In the genomic region with DNA sequence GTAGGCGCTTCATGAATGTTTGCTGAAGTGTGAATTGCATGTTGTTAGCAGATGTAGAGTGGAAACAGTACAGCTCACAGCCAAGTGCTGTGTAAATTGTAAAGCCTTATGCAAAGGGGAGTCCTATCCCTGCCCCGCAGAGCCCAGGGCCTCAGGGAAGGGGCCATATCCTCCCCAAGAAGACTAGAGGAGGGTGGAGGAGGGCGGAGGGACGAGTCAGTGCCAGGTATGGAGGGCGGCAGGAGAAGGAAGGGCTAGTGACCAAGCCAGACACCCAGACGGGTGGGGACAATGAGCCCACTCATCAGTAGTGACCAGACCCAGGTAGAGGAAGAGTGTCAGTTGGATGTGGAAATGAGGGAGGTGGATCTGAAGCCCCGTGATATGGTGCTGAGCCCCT, we compare ENCODE assay signal across 13 cellular contexts. TPM values are rescaled to one million over a fixed set of nuclear protein-coding genes. Genes with fewer than 3 reads are reported as not detected.
DNase-seq lines count a peak whose midpoint lies in the region; ATAC-seq and TF ChIP-seq lines count a peak whose summit lies in the region.
"Had no signal": no experiment of that assay in that cellular context is flagged by ENCODE, and none has a peak within 500 bp of the region (broad histone marks: within the 10 kb centered on the region; RNA-seq: fewer than 3 reads in every experiment).

No MANE protein-coding gene starts in this region.

- H3K9me3 Mint-ChIP-seq in activated naive CD4-positive, alpha-beta T cell treated with anti-CD3 and anti-CD28 coated beads for 36 hours = no peaks in the 10 kb centered on the region
- H3K9me3 Mint-ChIP-seq: activated CD4-positive, alpha-beta memory T cell treated with anti-CD3 and anti-CD28 coated beads for 36 hours; nephron progenitor cell had no signal

- DNase-seq in activated naive CD4-positive, alpha-beta T cell treated with anti-CD3 and anti-CD28 coated beads for 36 hours = no peak
- DNase-seq in activated naive CD4-positive, alpha-beta T cell treated with anti-CD3 and anti-CD28 coated beads, Interleukin-2, amount 50 U/mL, for 16 hours = no peak
- DNase-seq in breast epithelium (ENCODE audit: low spot score in 2 of 2) (no peak), upper lobe of right lung (no peak), hepatic stellate cell (ENCODE audit: low spot score) (no peak), NCI-H2227 treated with DMSO at 0.1 percent for 48 hours (lab: John Stamatoyannopoulos, UW) (no peak)
- DNase-seq in stimulated activated CD8-positive, alpha-beta memory T cell treated with anti-CD3 and anti-CD28 coated beads, Interleukin-4, amount 100 ng/mL, for 48 hours = no peak
- DNase-seq: ACHN; activated CD4-positive, alpha-beta memory T cell treated with anti-CD3 and anti-CD28 coated beads for 36 hours; activated effector memory CD4-positive, alpha-beta T cell treated with anti-CD3 and anti-CD28 coated beads, Interleukin-2, amount 50 U/mL, for 16 hours; head of caudate nucleus; nephron progenitor cell had no signal

- H3K36me3 ChIP-seq in breast epithelium (no peaks in the 10 kb centered on the region), muscle layer of duodenum (ENCODE audit: control insufficient read depth in 1 of 2, insufficient read depth in 2 of 2, low read length in 2 of 2) (peaks cover 0 to 5% of the 10 kb centered on the region in 2 donors), upper lobe of right lung (no peaks in the 10 kb centered on the region)

- CTCF ChIA-PET in activated naive CD4-positive, alpha-beta T cell treated with anti-CD3 and anti-CD28 coated beads for 36 hours (lab: Charles Lee) = interaction anchor here (0.7 kb wide), 1 partner anchor 240 kb away, joined by 3 read pairs; no protein-coding TSS in a partner anchor

- peaks cover 0 to 5% of the 10 kb centered on the region in 2 donors for H3K4me1 ChIP-seq in breast epithelium
- peaks cover 9 to 18% of the 10 kb centered on the region in 2 donors for H3K4me1 ChIP-seq in muscle layer of duodenum (ENCODE audit: control insufficient read depth in 1 of 2, insufficient read depth in 2 of 2, low read length in 2 of 2)
- peaks cover 20% of the 10 kb centered on the region for H3K4me1 ChIP-seq in upper lobe of right lung

- H3K27ac Mint-ChIP-seq in activated naive CD4-positive, alpha-beta T cell treated with anti-CD3 and anti-CD28 coated beads for 36 hours = peak overlapping the region; percentile 36
- H3K27ac Mint-ChIP-seq: activated CD4-positive, alpha-beta memory T cell treated with anti-CD3 and anti-CD28 coated beads for 36 hours had no signal

- H3K27me3 Mint-ChIP-seq in activated naive CD4-positive, alpha-beta T cell treated with anti-CD3 and anti-CD28 coated beads for 36 hours (ENCODE audit: low read depth) = no peaks in the 10 kb centered on the region
- H3K27me3 Mint-ChIP-seq: activated CD4-positive, alpha-beta memory T cell treated with anti-CD3 and anti-CD28 coated beads for 36 hours had no signal

- no peak for TF ChIP-seq POLR2A in breast epithelium (IDR thresholded peaks at IDR 0.05)

- H3K4me3 ChIP-seq in breast epithelium = no peak overlapping the region
- H3K4me3 ChIP-seq in muscle layer of duodenum (ENCODE audit: low read depth in 1 of 2, low read length in 2 of 2) = no peak overlapping the region
- no peak overlapping the region for H3K4me3 ChIP-seq in upper lobe of right lung

- no peaks in the 10 kb centered on the region for H3K27me3 ChIP-seq in breast epithelium
- no peaks in the 10 kb centered on the region for H3K27me3 ChIP-seq in muscle layer of duodenum (ENCODE audit: low read depth, low read length)
- no peaks in the 10 kb centered on the region for H3K27me3 ChIP-seq in upper lobe of right lung

- intact Hi-C loops in activated naive CD4-positive, alpha-beta T cell treated with anti-CD3 and anti-CD28 coated beads for 36 hours (cut with micrococcal nuclease) = no loop called here
- intact Hi-C loops in breast epithelium (cut with DNase I; ENCODE audit: low total_unique reads) = no loop called here
- intact Hi-C loops in upper lobe of right lung (cut with DNase I) = no loop called here

- ATAC-seq in upper lobe of right lung = no peak

- H3K4me1 Mint-ChIP-seq in activated naive CD4-positive, alpha-beta T cell treated with anti-CD3 and anti-CD28 coated beads for 36 hours (ENCODE audit: low read depth) = peaks cover 5% of the 10 kb centered on the region

- peak overlapping the region; percentile 84 to 92 for H3K27ac ChIP-seq in breast epithelium
- H3K27ac ChIP-seq in muscle layer of duodenum (ENCODE audit: low read length) = peak overlapping the region; percentile 14
- peak overlapping the region; percentile 79 for H3K27ac ChIP-seq in upper lobe of right lung

- H3K9me3 ChIP-seq in breast epithelium (no peaks in the 10 kb centered on the region), muscle layer of duodenum (ENCODE audit: control insufficient read depth in 1 of 2, low read length in 2 of 2) (no peaks in the 10 kb centered on the region), upper lobe of right lung (no peaks in the 10 kb centered on the region)

- TF ChIP-seq CTCF in breast epithelium (IDR thresholded peaks at IDR 0.05) (no peak), upper lobe of right lung (IDR thresholded peaks at IDR 0.05) (no peak)

- H3K4me3 Mint-ChIP-seq in activated naive CD4-positive, alpha-beta T cell treated with anti-CD3 and anti-CD28 coated beads for 36 hours = no peak overlapping the region
- H3K4me3 Mint-ChIP-seq: activated CD4-positive, alpha-beta memory T cell treated with anti-CD3 and anti-CD28 coated beads for 36 hours; nephron progenitor cell had no signal

- H3K36me3 Mint-ChIP-seq in activated naive CD4-positive, alpha-beta T cell treated with anti-CD3 and anti-CD28 coated beads for 36 hours (ENCODE audit: low read depth) = no peaks in the 10 kb centered on the region
- H3K36me3 Mint-ChIP-seq: activated CD4-positive, alpha-beta memory T cell treated with anti-CD3 and anti-CD28 coated beads for 36 hours had no signal

RNA-seq across cellular contexts. Expression of gene ZNF710, which starts 45.2 kb away (rescaled TPM):
- total RNA-seq in activated naive CD4-positive, alpha-beta T cell treated with anti-CD3 and anti-CD28 coated beads for 36 hours = 10 to 100 TPM; 17.3 to 19.8 TPM
- 10 to 100 TPM in 2 of 3 donors, 1 to 10 TPM in 1; 4.0 to 14.4 (median 10.4) TPM for total RNA-seq in breast epithelium
- 47.9 TPM for total RNA-seq in upper lobe of right lung

RNA-seq across cellular contexts. Expression of gene IDH2, which starts 56.0 kb away (rescaled TPM):
- 100 to 1,000 TPM; 225 to 229 TPM for total RNA-seq in activated naive CD4-positive, alpha-beta T cell treated with anti-CD3 and anti-CD28 coated beads for 36 hours
- total RNA-seq in breast epithelium (10 to 100 TPM; 29.9 to 73.5 (median 58.7) TPM), upper lobe of right lung (43.1 TPM)

Comparison
In these comparisons a context has a peak if more than half of its experiments do, and no peak if none do; other contexts are left out.
1. H3K27ac ChIP-seq: peak in every context shown above with its lines; median percentile 88 in breast epithelium; 79 in upper lobe of right lung; 14 in muscle layer of duodenum.